8 cellular contexts compared by ENCODE assay signal in the genomic region with DNA sequence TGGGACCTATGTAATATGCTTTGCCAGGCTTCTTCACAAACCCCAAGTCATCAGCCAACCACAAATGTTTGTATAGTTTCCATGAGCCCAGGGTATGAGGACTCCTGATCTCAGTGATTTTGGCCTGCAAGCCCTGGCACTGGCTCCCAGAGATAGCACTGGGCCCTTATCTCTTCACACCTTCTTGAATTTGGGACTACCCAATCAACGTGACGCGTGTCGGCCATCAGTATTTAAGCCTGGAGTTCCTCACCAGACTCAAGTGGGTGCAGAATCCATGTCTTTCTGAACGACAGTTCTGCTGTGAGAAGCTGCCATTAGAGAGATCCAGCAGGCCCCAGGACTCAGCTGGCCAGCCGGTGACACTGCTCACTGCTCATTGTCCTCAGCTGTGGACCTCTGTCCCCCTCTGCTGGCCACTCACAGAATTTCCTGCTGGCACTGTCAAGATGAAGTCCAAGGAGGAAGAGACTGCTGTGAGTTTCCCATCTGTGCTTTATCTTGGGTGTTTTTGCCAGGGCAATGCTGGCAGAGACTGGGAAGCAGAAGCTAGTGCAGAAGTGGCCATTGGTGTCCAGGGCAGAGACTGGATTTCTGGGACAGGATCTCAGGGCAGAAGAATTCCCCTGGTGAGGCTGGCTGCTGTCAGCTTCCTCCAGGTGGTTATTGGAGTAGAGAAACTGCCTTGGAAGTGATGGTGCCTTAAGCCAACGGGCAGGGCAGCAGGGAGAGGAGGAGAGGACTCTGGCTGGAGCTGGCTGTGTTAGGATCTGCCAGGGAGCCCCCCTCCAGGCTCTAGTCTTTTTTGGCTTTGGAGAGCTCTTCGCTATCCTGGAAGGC. TPM values are rescaled to one million over a fixed set of nuclear protein-coding genes. Genes with fewer than 3 reads are reported as not detected.
A peak's percentile ranks its signal among the peaks of the same experiment; 100 is the strongest.
DNase-seq lines count a peak whose midpoint lies in the region; ATAC-seq, FAIRE-seq and TF ChIP-seq lines count a peak whose summit lies in the region.

No MANE protein-coding gene starts in this region.

- peaks cover 5% of the 10 kb centered on the region for H3K4me1 Mint-ChIP-seq in endodermal cell

- H3K4me1 ChIP-seq in endodermal cell (ENCODE audit: control insufficient read depth, insufficient read depth, low read length), result no peaks in the 10 kb centered on the region

- WGBS in endodermal cell (ENCODE audit: insufficient coverage in 1 of 2, insufficient read length in 1 of 2), 2 experiments, result 53 to 57% methylated on average over 8 of the region's 8 CpGs

- no peaks in the 10 kb centered on the region for H3K9me3 Mint-ChIP-seq in endodermal cell

- no peak overlapping the region for H3K27ac Mint-ChIP-seq in endodermal cell

- H3K27me3 ChIP-seq in endodermal cell (ENCODE audit: control insufficient read depth, insufficient read depth, low read length, poor library complexity, severe bottlenecking), result no peaks in the 10 kb centered on the region

- H3K4me3 ChIP-seq in endodermal cell (ENCODE audit: low read length), result no peak overlapping the region

- H3K27me3 Mint-ChIP-seq in endodermal cell (ENCODE audit: insufficient read depth), result no peaks in the 10 kb centered on the region

- peak; percentile 97 for TF ChIP-seq CTCF in endodermal cell (conservative IDR thresholded peaks at IDR 0.05)

- DNase-seq in HTR-8/SVneo (ENCODE audit: insufficient read length, low spot score), result peak; percentile 88
- peak; percentile 73 for DNase-seq in NOMO-1 treated with DMSO at 0.1 percent for 48 hours (lab: John Stamatoyannopoulos, UW; ENCODE audit: unreplicated experiment)
- peak; percentile 66 to 87 (median 85) for DNase-seq in activated CD8-positive, alpha-beta memory T cell treated with anti-CD3 and anti-CD28 coated beads for 48 hours (ENCODE audit: low read depth in 2 of 3, low spot score in 2 of 3)
- DNase-seq in endodermal cell, result peak; percentile 97
- peak; percentile 91 for DNase-seq in middle frontal gyrus (ENCODE audit: extremely low spot score, low spot score)
- DNase-seq in stimulated activated CD8-positive, alpha-beta memory T cell treated with anti-CD3 and anti-CD28 coated beads, Interleukin-2, amount 100 ng/mL, for 48 hours (ENCODE audit: low read depth in 2 of 2), result peak; percentile 74 to 82

- no peak overlapping the region for H3K4me3 Mint-ChIP-seq in endodermal cell

- no peaks in the 10 kb centered on the region for H3K9me3 ChIP-seq in endodermal cell (ENCODE audit: control insufficient read depth, low read length)

- H3K9ac ChIP-seq in endodermal cell (ENCODE audit: extremely low read depth, low read length, poor library complexity, severe bottlenecking), result no peak overlapping the region

- no peak overlapping the region for H3K27ac ChIP-seq in endodermal cell (ENCODE audit: low read depth, low read length)

- no peak for ATAC-seq in GM19467 (IDR thresholded peaks at IDR 0.05; ENCODE audit: unreplicated experiment)

- H3K36me3 ChIP-seq in endodermal cell (ENCODE audit: control insufficient read depth, insufficient read depth, low read length), result no peaks in the 10 kb centered on the region

- H3K36me3 Mint-ChIP-seq in endodermal cell (ENCODE audit: low read depth), result no peaks in the 10 kb centered on the region

- FAIRE-seq in G401.6 (lab: Jason Lieb, UNC), result peak; percentile 66
- peak; percentile 83 for FAIRE-seq in HTR-8/SVneo (lab: Jason Lieb, UNC)

RNA-seq across cellular contexts. Expression of gene TMCC2, which starts 28.4 kb away (rescaled TPM):
- total RNA-seq in endodermal cell, result 1 to 10 TPM; 5.2 to 5.8 TPM
- 9.8 TPM for polyA plus RNA-seq in endodermal cell (2013, experiment 1 of 2)
- polyA plus RNA-seq in endodermal cell (2013, experiment 2 of 2), result 7.5 TPM

RNA-seq across cellular contexts. Expression of gene DSTYK, which starts 44.7 kb away (rescaled TPM):
- total RNA-seq in endodermal cell, result 10 to 100 TPM in 1 of 2 donors, 1 to 10 TPM in 1; 9.8 to 11.0 TPM
- 6.4 TPM for polyA plus RNA-seq in endodermal cell (2013, experiment 1 of 2)
- polyA plus RNA-seq in endodermal cell (2013, experiment 2 of 2), result 6.5 TPM
